ENCODE assay signal across 8 cellular contexts in genomic region chr20:25624500-25624939, GRCh38. TPM values are rescaled to one million over a fixed set of nuclear protein-coding genes. Genes with fewer than 3 reads are reported as not detected.
DNase-seq lines count a peak whose midpoint lies in the region; ATAC-seq, FAIRE-seq and TF ChIP-seq lines count a peak whose summit lies in the region.

No MANE protein-coding gene starts in this region.

- peak overlapping the region; percentile 100 for H3K4me2 ChIP-seq in HepG2 (ENCODE audit: low read depth, low read length)

- H3K4me1 Mint-ChIP-seq in stimulated activated naive CD8-positive, alpha-beta T cell treated with anti-CD3 and anti-CD28 coated beads, Interleukin-15, Interleukin-2, amounts not matched to agents 100 ng/mL and 50 ng/mL, for 24 hours (ENCODE audit: low read depth) = peaks cover 28% of the 10 kb centered on the region

- CTCF ChIA-PET in HepG2 (lab: Yijun Ruan, JAX; ENCODE audit: low intra/inter-chr PET ratio, low total read pairs) = no interaction called here

- intact Hi-C loops in HepG2 (cut with micrococcal nuclease; ENCODE audit: unreplicated experiment) = loop anchor here (1.0 kb wide), 1 partner anchor 72 kb away; the partner anchor contains the start of gene ZNF337
- intact Hi-C loops in transverse colon (cut with DNase I; ENCODE audit: low total_unique reads) = no loop called here
- intact Hi-C loops in left colon (cut with DNase I, micrococcal nuclease) = loop anchor here in 1 of 2 donors (10.0 kb wide), 1 partner anchor 70 kb away; the partner anchor contains the start of gene ZNF337

- peak overlapping the region; percentile 89 for H3K9ac ChIP-seq in adipocyte (ENCODE audit: low read length)
- peak overlapping the region; percentile 94 for H3K9ac ChIP-seq in HepG2 (ENCODE audit: insufficient read depth, low read depth, low read length)

- no peaks in the 10 kb centered on the region for H3K9me3 Mint-ChIP-seq in stimulated activated naive CD8-positive, alpha-beta T cell treated with anti-CD3 and anti-CD28 coated beads, Interleukin-15, Interleukin-2, amounts not matched to agents 100 ng/mL and 50 ng/mL, for 24 hours

- in situ Hi-C loops in HepG2 (cut with HindIII; ENCODE audit: extremely low pct_ligation_motif_present, low pct_unique_long_range_greater_than_20kb) = loop anchor here (5.0 kb wide), 1 partner anchor 37 kb away; the partner anchor contains the start of gene NINL
- in situ Hi-C loops in transverse colon (cut with MboI; ENCODE audit: low pct_ligation_motif_present in 1 of 4, low pct_unique_long_range_greater_than_20kb in 1 of 4, low sequenced_read_pairs in 3 of 4) = loop anchor here in 1 of 4 donors (10.0 kb wide), 1 partner anchor 70 kb away; the partner anchor contains the start of gene ZNF337

- H3K27ac ChIP-seq in HepG2 (ENCODE audit: extremely low read length, insufficient read depth, low read length) (peak overlapping the region; percentile 96), transverse colon (peak overlapping the region; percentile 92 to 96 (median 94))

- H3K36me3 ChIP-seq in adipocyte (ENCODE audit: control insufficient read depth, insufficient read depth, low read length, severe bottlenecking) (no peaks in the 10 kb centered on the region), HepG2 (replicated peaks in 1 of 2; ENCODE audit: control insufficient read depth in 1 of 2, insufficient read depth in 2 of 2, low read length in 2 of 2) (peaks cover 0 to 5% of the 10 kb centered on the region in 2 experiments; a peak in 4 of 5 replicates), transverse colon (no peaks in the 10 kb centered on the region)

- peak overlapping the region; percentile 96 for H3K27ac Mint-ChIP-seq in stimulated activated naive CD8-positive, alpha-beta T cell treated with anti-CD3 and anti-CD28 coated beads, Interleukin-15, Interleukin-2, amounts not matched to agents 100 ng/mL and 50 ng/mL, for 24 hours

- WGBS in HepG2 (ENCODE audit: low lambda C conversion rate) = 5% methylated on average over 14 of the region's 17 CpGs
- WGBS in transverse colon (ENCODE audit: low coverage in 1 of 2), 2 donors = 42 to 82% methylated on average over 10 to 17 of the region's 17 CpGs

- 0 out of 2 replicates have a peak, but pooled peaks cover 3% of the 10 kb centered on the region for H4K20me1 ChIP-seq in HepG2 (ENCODE audit: insufficient read depth, low read length)

- peaks cover 17% of the 10 kb centered on the region for H3K4me1 ChIP-seq in adipocyte (ENCODE audit: control insufficient read depth, insufficient read depth, low read length)
- peaks cover 49% of the 10 kb centered on the region for H3K4me1 ChIP-seq in HepG2 (ENCODE audit: insufficient read depth, low read length)
- peaks cover 7 to 25% (median 16%) of the 10 kb centered on the region in 4 donors for H3K4me1 ChIP-seq in transverse colon

- no peak for TF ChIP-seq POLR2A in HepG2 (IDR thresholded peaks at IDR 0.05; ENCODE audit: insufficient read depth in 1 of 2, low read depth in 2 of 2, low read length in 2 of 2)
- no peak for TF ChIP-seq POLR2A in transverse colon (IDR thresholded peaks at IDR 0.05)

- TF ChIP-seq CTCF in HepG2 (CRISPR knock-in tag; IDR thresholded peaks at IDR 0.05) = no peak
- TF ChIP-seq CTCF in transverse colon (IDR thresholded peaks at IDR 0.05) = no peak

- H3K9me3 ChIP-seq in adipocyte (ENCODE audit: control insufficient read depth, low read length) (no peaks in the 10 kb centered on the region), HepG2 (ENCODE audit: low read length) (no peaks in the 10 kb centered on the region), transverse colon (no peaks in the 10 kb centered on the region)

- no peaks in the 10 kb centered on the region for H3K27me3 ChIP-seq in adipocyte (replicated peaks; ENCODE audit: control insufficient read depth, insufficient read depth, low read length)
- H3K27me3 ChIP-seq in HepG2 (ENCODE audit: control insufficient read depth in 1 of 2, insufficient read depth in 2 of 2, low read length in 2 of 2) = no peaks in the 10 kb centered on the region; a peak in 1 of 5 replicates
- no peaks in the 10 kb centered on the region for H3K27me3 ChIP-seq in transverse colon

- no peak for ATAC-seq in stimulated activated naive CD8-positive, alpha-beta T cell treated with anti-CD3 and anti-CD28 coated beads, Interleukin-15, Interleukin-2, amounts not matched to agents 100 U/mL and 50 U/mL, for 24 hours
- no peak for ATAC-seq in HepG2
- no peak for ATAC-seq in HG03457 (IDR thresholded peaks at IDR 0.05; ENCODE audit: unreplicated experiment)
- no peak for ATAC-seq in left colon

- H3K4me3 ChIP-seq in adipocyte (ENCODE audit: low read length) = peak overlapping the region; percentile 86
- peak overlapping the region; percentile 72 to 87 (median 80) for H3K4me3 ChIP-seq in HepG2 (replicated peaks in 1 of 3; ENCODE audit: insufficient read depth in 1 of 3, low read depth in 2 of 3, low read length in 3 of 3)
- H3K4me3 ChIP-seq in transverse colon = peak overlapping the region; percentile 61 to 88 (median 72)

- peak overlapping the region; percentile 35 for H2AFZ ChIP-seq in HepG2 (ENCODE audit: low read length)

- H3K4me3 Mint-ChIP-seq in stimulated activated naive CD8-positive, alpha-beta T cell treated with anti-CD3 and anti-CD28 coated beads, Interleukin-15, Interleukin-2, amounts not matched to agents 100 ng/mL and 50 ng/mL, for 24 hours = peak overlapping the region; percentile 89

- BruUV-seq in HepG2 (replicated peaks; lab: Mats Ljungman, UMichigan) = TSS peak; percentile 62

- no peaks in the 10 kb centered on the region for H3K27me3 Mint-ChIP-seq in stimulated activated naive CD8-positive, alpha-beta T cell treated with anti-CD3 and anti-CD28 coated beads, Interleukin-15, Interleukin-2, amounts not matched to agents 100 ng/mL and 50 ng/mL, for 24 hours

- POLR2A ChIA-PET in HepG2 (lab: Yijun Ruan, JAX) = interaction anchor here (0.9 to 1.0 kb wide), 2 partner anchors 18 to 126 kb away, joined by 3 to 4 read pairs; no protein-coding TSS in a partner anchor

- TF ChIP-seq RAD21 in HepG2 (CRISPR knock-in tag; IDR thresholded peaks at IDR 0.05) = 0 out of 2 replicates have a peak, but pooled peaks have one; percentile 7

- no peak for DNase-seq in stimulated activated naive CD8-positive, alpha-beta T cell treated with anti-CD3 and anti-CD28 coated beads, Interleukin-15, Interleukin-2, amounts not matched to agents 100 U/mL and 50 U/mL, for 24 hours
- DNase-seq in adipocyte (ENCODE audit: low read depth) = no peak
- DNase-seq in HepG2 (ENCODE audit: low spot score) = no peak
- DNase-seq in transverse colon = no peak
- no peak for DNase-seq in left colon
- no peak for DNase-seq in NCI-H2227 (lab: John Stamatoyannopoulos, UW; ENCODE audit: unreplicated experiment)

- H3K79me2 ChIP-seq in HepG2 (ENCODE audit: insufficient read depth, low read length) = peaks cover 51% of the 10 kb centered on the region

- FAIRE-seq in HepG2 (lab: Jason Lieb, UNC) = no peak

- peaks cover 43% of the 10 kb centered on the region for H3K36me3 Mint-ChIP-seq in stimulated activated naive CD8-positive, alpha-beta T cell treated with anti-CD3 and anti-CD28 coated beads, Interleukin-15, Interleukin-2, amounts not matched to agents 100 ng/mL and 50 ng/mL, for 24 hours (ENCODE audit: low read depth)

- TF ChIP-seq EP300 in HepG2 (IDR thresholded peaks at IDR 0.05; ENCODE audit: low read depth in 2 of 2, low read length in 2 of 2) = no peak
- no peak for TF ChIP-seq EP300 in HepG2 (CRISPR knock-in tag; IDR thresholded peaks at IDR 0.05; ENCODE audit: borderline replicate concordance)
- TF ChIP-seq EP300 in transverse colon (IDR thresholded peaks at IDR 0.05; ENCODE audit: low read depth) = no peak

RNA-seq across cellular contexts. Expression of gene NANP, which starts 0.7 kb away (rescaled TPM):
- 21.5 and 31.0 TPM in 2 replicates for total RNA-seq in HepG2 (2016; rRNA removed; fragmentation: Illumina TruSeq; extraction: Trizol)
- total RNA-seq in HepG2 (2016; cell fraction: cytosol; rRNA removed; fragmentation: Illumina TruSeq; extraction: Trizol; ENCODE audit: low read depth) = 3.5 and 3.6 TPM in 2 replicates
- 22.0 and 31.9 TPM in 2 replicates for total RNA-seq in HepG2 (2016; cell fraction: insoluble cytoplasmic fraction; rRNA removed; fragmentation: Illumina TruSeq; extraction: Trizol)
- 15.3 and 16.9 TPM in 2 replicates for total RNA-seq in HepG2 (2016; cell fraction: membrane; rRNA removed; fragmentation: Illumina TruSeq; extraction: Trizol)
- 15.0 and 17.4 TPM in 2 replicates for total RNA-seq in HepG2 (2016; cell fraction: nucleus; rRNA removed; fragmentation: Illumina TruSeq; extraction: Trizol)
- 8.6 and 8.9 TPM in 2 replicates for polyA plus RNA-seq in HepG2 (2011; rRNA removed)
- polyA plus RNA-seq in HepG2 (2011; cell fraction: cytosol; rRNA removed) = 6.1 and 8.7 TPM in 2 replicates
- polyA plus RNA-seq in HepG2 (2011; cell fraction: nucleus; rRNA removed) = 3.6 and 5.3 TPM in 2 replicates
- 9.3 and 12.7 TPM in 2 replicates for polyA plus RNA-seq in HepG2 (2012)
- polyA plus RNA-seq in HepG2 (2016; cell fraction: cytosol; fragmentation: Illumina TruSeq; extraction: Trizol; ENCODE audit: low read depth) = 1.2 and 1.4 TPM in 2 replicates
- polyA plus RNA-seq in HepG2 (2016; cell fraction: insoluble cytoplasmic fraction; fragmentation: Illumina TruSeq; extraction: Trizol; ENCODE audit: low read depth) = 27.2 and 29.9 TPM in 2 replicates
- 5.8 and 6.1 TPM in 2 replicates for polyA plus RNA-seq in HepG2 (2016; cell fraction: membrane; fragmentation: Illumina TruSeq; extraction: Trizol; ENCODE audit: low read depth)
- polyA plus RNA-seq in HepG2 (2016; cell fraction: nucleus; fragmentation: Illumina TruSeq; extraction: Trizol; ENCODE audit: insufficient read depth, low read depth) = 15.0 and 15.3 TPM in 2 replicates
- polyA minus RNA-seq in HepG2 (2011; rRNA and poly(A)+ RNA removed; ENCODE audit: low replicate concordance) = 2.8 and 8.0 TPM in 2 replicates
- 8.9 and 9.8 TPM in 2 replicates for polyA minus RNA-seq in HepG2 (2011; cell fraction: cytosol; rRNA and poly(A)+ RNA removed)
- 22.1 and 25.1 TPM in 2 replicates for polyA minus RNA-seq in HepG2 (2011; cell fraction: nucleus; rRNA and poly(A)+ RNA removed)
- total RNA-seq in transverse colon = 1 to 10 TPM; 1.4 to 7.1 (median 3.4) TPM
- 1 to 10 TPM; 2.7 to 3.7 TPM for total RNA-seq in left colon

RNA-seq across cellular contexts. Expression of gene NINL, which starts 39.2 kb away (rescaled TPM):
- 23.3 and 34.3 TPM in 2 replicates for total RNA-seq in HepG2 (2016; rRNA removed; fragmentation: Illumina TruSeq; extraction: Trizol)
- total RNA-seq in HepG2 (2016; cell fraction: cytosol; rRNA removed; fragmentation: Illumina TruSeq; extraction: Trizol; ENCODE audit: low read depth) = 7.4 and 10.8 TPM in 2 replicates
- 20.1 and 34.4 TPM in 2 replicates for total RNA-seq in HepG2 (2016; cell fraction: insoluble cytoplasmic fraction; rRNA removed; fragmentation: Illumina TruSeq; extraction: Trizol)
- 11.6 and 15.7 TPM in 2 replicates for total RNA-seq in HepG2 (2016; cell fraction: membrane; rRNA removed; fragmentation: Illumina TruSeq; extraction: Trizol)
- 37.4 and 38.1 TPM in 2 replicates for total RNA-seq in HepG2 (2016; cell fraction: nucleus; rRNA removed; fragmentation: Illumina TruSeq; extraction: Trizol)
- polyA plus RNA-seq in HepG2 (2011; rRNA removed) = 32.3 and 34.6 TPM in 2 replicates
- 24.8 and 25.8 TPM in 2 replicates for polyA plus RNA-seq in HepG2 (2011; cell fraction: cytosol; rRNA removed)
- 114 and 118 TPM in 2 replicates for polyA plus RNA-seq in HepG2 (2011; cell fraction: nucleus; rRNA removed)
- 38.7 and 42.0 TPM in 2 replicates for polyA plus RNA-seq in HepG2 (2012)
- polyA plus RNA-seq in HepG2 (2016; cell fraction: cytosol; fragmentation: Illumina TruSeq; extraction: Trizol; ENCODE audit: low read depth) = 3.0 and 3.7 TPM in 2 replicates
- 19.3 and 24.8 TPM in 2 replicates for polyA plus RNA-seq in HepG2 (2016; cell fraction: insoluble cytoplasmic fraction; fragmentation: Illumina TruSeq; extraction: Trizol; ENCODE audit: low read depth)
- polyA plus RNA-seq in HepG2 (2016; cell fraction: membrane; fragmentation: Illumina TruSeq; extraction: Trizol; ENCODE audit: low read depth) = 8.1 TPM in 2 replicates
- 90.8 and 96.3 TPM in 2 replicates for polyA plus RNA-seq in HepG2 (2016; cell fraction: nucleus; fragmentation: Illumina TruSeq; extraction: Trizol; ENCODE audit: insufficient read depth, low read depth)
- polyA minus RNA-seq in HepG2 (2011; rRNA and poly(A)+ RNA removed; ENCODE audit: low replicate concordance) = 1.7 and 32.6 TPM in 2 replicates
- polyA minus RNA-seq in HepG2 (2011; cell fraction: cytosol; rRNA and poly(A)+ RNA removed) = 6.9 and 8.0 TPM in 2 replicates
- 46.9 and 49.6 TPM in 2 replicates for polyA minus RNA-seq in HepG2 (2011; cell fraction: nucleus; rRNA and poly(A)+ RNA removed)
- total RNA-seq in transverse colon = 1 to 10 TPM; 3.1 to 9.7 (median 5.7) TPM
- total RNA-seq in left colon = 1 to 10 TPM; 5.0 to 5.2 TPM
